ENCODE assay signal across 35 cellular contexts in the genomic region with DNA sequence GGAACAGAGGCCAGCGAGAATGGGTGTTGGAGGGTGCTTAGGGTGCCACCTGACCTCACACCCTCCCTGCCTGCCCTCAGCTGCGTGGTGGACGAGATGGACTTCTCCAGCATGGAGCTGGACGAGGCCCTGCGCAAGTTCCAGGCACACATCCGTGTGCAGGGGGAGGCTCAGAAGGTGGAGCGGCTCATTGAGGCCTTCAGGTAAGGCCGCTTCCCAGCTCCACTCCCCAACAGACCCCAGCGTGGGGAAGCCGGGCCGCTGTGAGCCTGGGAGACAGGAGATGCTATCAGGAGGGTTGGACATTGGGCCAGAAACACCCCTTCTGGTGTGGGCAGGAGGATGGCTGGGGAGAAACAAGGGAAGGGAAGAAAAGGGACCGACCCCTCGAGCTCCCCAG. TPM values are rescaled to one million over a fixed set of nuclear protein-coding genes. Genes with fewer than 3 reads are reported as not detected.
"Had no signal": no experiment of that assay in that cellular context is flagged by ENCODE, and none has a peak within 500 bp of the region (broad histone marks: within the 10 kb centered on the region; RNA-seq: fewer than 3 reads in every experiment).

No MANE protein-coding gene starts in this region.

- DNase-seq: activated effector memory CD4-positive, alpha-beta T cell treated with anti-CD3 and anti-CD28 coated beads, Interleukin-2, amount 50 U/mL, for 16 hours; activated effector memory CD4-positive, alpha-beta T cell treated with Interleukin-2 at 50 U/mL for 16 hours; activated gamma-delta T cell; activated gamma-delta T cell treated with Interleukin-2 at 50 U/mL for 16 hours; activated naive CD4-positive, alpha-beta T cell; activated naive CD4-positive, alpha-beta T cell treated with anti-CD3 and anti-CD28 coated beads for 36 hours; activated naive CD4-positive, alpha-beta T cell treated with anti-CD3 and anti-CD28 coated beads, Interleukin-2, amount 10 ng/mL, durations not matched to agents 7 days and 5 days; activated naive CD4-positive, alpha-beta T cell treated with anti-CD3 and anti-CD28 coated beads, Interleukin-2, amount 50 U/mL, for 16 hours; activated naive CD4-positive, alpha-beta T cell treated with Interleukin-2 at 50 U/mL for 16 hours; activated naive CD8-positive, alpha-beta T cell treated with anti-CD3 and anti-CD28 coated beads for 36 hours; activated naive CD8-positive, alpha-beta T cell treated with anti-CD3 and anti-CD28 coated beads, Interleukin-2, amount 10 ng/mL, durations not matched to agents 7 days and 5 days; activated naive CD8-positive, alpha-beta T cell treated with anti-CD3 and anti-CD28 coated beads, Interleukin-2, amount 50 U/mL, for 24 hours; activated T-cell treated with anti-CD3 and anti-CD28 coated beads, Interleukin-2, amount 50 U/mL, for 1 hour; activated T-cell treated with anti-CD3 and anti-CD28 coated beads, Interleukin-2, amount 50 U/mL, for 24 hours; activated T-cell treated with anti-CD3 and anti-CD28 coated beads, Interleukin-2, amount 50 U/mL, for 4 hours; activated T-cell treated with anti-CD3 and anti-CD28 coated beads, Interleukin-2, amount 50 U/mL, for 48 hours; activated T-cell treated with anti-CD3 and anti-CD28 coated beads, Interleukin-2, amount 50 U/mL, for 72 hours; adrenal gland; amniotic stem cell; amygdala; anterior cingulate cortex; aorta; body of pancreas; brain microvascular endothelial cell; caudate nucleus; central memory CD4-positive, alpha-beta T cell; cerebellar nuclear complex had no signal

- H3K9me3 ChIP-seq: adrenal gland, ascending aorta, body of pancreas, breast epithelium had no signal

- H3K4me1 ChIP-seq: adrenal gland, ascending aorta, body of pancreas, breast epithelium had no signal

- H3K36me3 ChIP-seq: adrenal gland, ascending aorta, brain microvascular endothelial cell, breast epithelium, cardiac muscle cell had no signal

- H3K27me3 ChIP-seq: adrenal gland, ascending aorta, body of pancreas, brain microvascular endothelial cell, breast epithelium, cardiac muscle cell had no signal

- H3K27ac ChIP-seq: adrenal gland, ascending aorta, body of pancreas, brain microvascular endothelial cell, breast epithelium, cardiac muscle cell had no signal

- FAIRE-seq: astrocyte, bronchial epithelial cell had no signal

- H3K4me3 ChIP-seq: adrenal gland, ascending aorta, body of pancreas, breast epithelium, cardiac muscle cell had no signal

RNA-seq across cellular contexts. Expression of gene SLC6A12, which starts 57.0 kb away (rescaled TPM):
- total RNA-seq: activated naive CD4-positive, alpha-beta T cell treated with anti-CD3 and anti-CD28 coated beads, Interleukin-2, amount 50 U/mL, for 72 hours; activated naive CD8-positive, alpha-beta T cell treated with anti-CD3 and anti-CD28 coated beads for 36 hours; activated naive CD8-positive, alpha-beta T cell treated with anti-CD3 and anti-CD28 coated beads, Interleukin-2, amount 10 ng/mL, durations not matched to agents 7 days and 5 days; activated T-helper 1 cell treated with anti-CD3 and anti-CD28 coated beads, Interleukin-12 subunit alpha, Interleukin-12 subunit beta, Interleukin-2, Interleukin-4 antibody, amounts not matched to agents 30 ng/mL and 10 ng/mL and 1 ng/mL, durations not matched to agents 14 hours and 24 hours and 36 hours; activated T-helper 17 cell treated with anti-CD3 and anti-CD28 coated beads, Interleukin-2, amount 50 U/mL, for 72 hours; bronchial epithelial cell had no signal
